ENCODE assay signal across 10 cellular contexts in the genomic region with DNA sequence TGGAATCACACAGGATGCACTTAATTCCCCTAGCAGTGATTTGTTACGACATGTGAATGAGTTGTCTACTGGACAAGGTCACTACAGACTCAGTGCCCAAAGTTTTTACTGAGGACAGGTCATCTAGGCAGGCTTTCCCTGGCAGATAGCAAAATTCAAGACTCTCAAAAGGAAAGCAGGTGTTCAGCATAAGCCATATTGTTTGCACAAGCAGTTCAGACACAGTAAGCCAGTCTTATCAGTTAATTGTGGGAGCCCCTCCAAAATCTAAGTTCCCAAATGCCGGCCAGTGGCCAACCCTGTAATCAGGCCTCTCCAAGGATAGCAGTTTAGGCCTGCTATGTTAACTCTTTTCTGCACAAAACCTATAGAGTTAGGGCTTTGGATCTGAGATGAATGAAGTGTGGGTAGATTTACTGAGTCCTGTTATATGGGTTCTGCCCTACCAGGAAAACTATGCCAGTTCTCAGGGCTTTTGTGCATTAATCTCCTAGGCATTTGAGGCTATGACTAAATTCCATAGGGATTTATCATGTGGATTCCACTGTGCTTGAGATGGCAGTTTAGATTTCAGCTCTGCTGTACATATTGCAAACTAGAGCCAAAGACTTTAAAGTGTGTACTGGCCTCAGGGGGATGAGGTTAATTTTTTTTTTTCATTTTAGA. TPM values are rescaled to one million over a fixed set of nuclear protein-coding genes. Genes with fewer than 3 reads are reported as not detected.
DNase-seq lines count a peak whose midpoint lies in the region; TF ChIP-seq lines count a peak whose summit lies in the region.
"Had no signal": no experiment of that assay in that cellular context is flagged by ENCODE, and none has a peak within 500 bp of the region (broad histone marks: within the 10 kb centered on the region; RNA-seq: fewer than 3 reads in every experiment).

No MANE protein-coding gene starts in this region.

- H3K9me3 Mint-ChIP-seq in mesothelial cell of epicardium (no peaks in the 10 kb centered on the region), endothelial cell (ENCODE audit: unreplicated experiment) (no peaks in the 10 kb centered on the region)
- peaks cover 6% of the 10 kb centered on the region for H3K9me3 Mint-ChIP-seq in activated CD4-positive, alpha-beta T cell treated with anti-CD3 and anti-CD28 coated beads, Interleukin-2, amount 10 ng/mL, durations not matched to agents 24 days and 14 days
- H3K9me3 Mint-ChIP-seq: T-helper 2 cell treated with Interferon-gamma antibody and Interleukin-4, amounts not matched to agents 5 μg/mL and 100 μg/mL, for 36 hours had no signal

- DNase-seq in AG20443 (ENCODE audit: low spot score) (peak; percentile 66), NCI-H69 (lab: John Stamatoyannopoulos, UW) (peak; percentile 24), dedifferentiated amniotic fluid mesenchymal stem cell (ENCODE audit: extremely low spot score) (peak; percentile 97), mesothelial cell of epicardium (ENCODE audit: low spot score in 2 of 2, unreplicated experiment in 2 of 2) (no peak), endothelial cell (ENCODE audit: low spot score) (no peak), NCI-H187 (lab: John Stamatoyannopoulos, UW) (no peak), posterior cingulate gyrus (no peak)
- no peak for DNase-seq in activated CD4-positive, alpha-beta T cell treated with anti-CD3 and anti-CD28 coated beads, Interleukin-2, amount 10 ng/mL, durations not matched to agents 24 days and 14 days
- DNase-seq: activated gamma-delta T cell treated with Interleukin-2 at 50 U/mL for 16 hours had no signal

- peak overlapping the region; percentile 92 for H3K27ac Mint-ChIP-seq in mesothelial cell of epicardium
- H3K27ac Mint-ChIP-seq in activated CD4-positive, alpha-beta T cell treated with anti-CD3 and anti-CD28 coated beads, Interleukin-2, amount 10 ng/mL, durations not matched to agents 24 days and 14 days = no peak overlapping the region
- no peak overlapping the region for H3K27ac Mint-ChIP-seq in endothelial cell (ENCODE audit: unreplicated experiment)
- H3K27ac Mint-ChIP-seq: T-helper 2 cell treated with Interferon-gamma antibody and Interleukin-4, amounts not matched to agents 5 μg/mL and 100 μg/mL, for 36 hours had no signal

- TF ChIP-seq CTCF in mesothelial cell of epicardium (IDR thresholded peaks at IDR 0.05; ENCODE audit: unreplicated experiment) (no peak), endothelial cell (IDR thresholded peaks at IDR 0.05; ENCODE audit: unreplicated experiment) (no peak)

- peaks cover 35% of the 10 kb centered on the region for H3K4me1 Mint-ChIP-seq in mesothelial cell of epicardium
- peaks cover 6% of the 10 kb centered on the region for H3K4me1 Mint-ChIP-seq in activated CD4-positive, alpha-beta T cell treated with anti-CD3 and anti-CD28 coated beads, Interleukin-2, amount 10 ng/mL, durations not matched to agents 24 days and 14 days
- H3K4me1 Mint-ChIP-seq in endothelial cell (ENCODE audit: unreplicated experiment) = peaks cover 12% of the 10 kb centered on the region

- no peak overlapping the region for H3K4me3 Mint-ChIP-seq in mesothelial cell of epicardium
- H3K4me3 Mint-ChIP-seq in activated CD4-positive, alpha-beta T cell treated with anti-CD3 and anti-CD28 coated beads, Interleukin-2, amount 10 ng/mL, durations not matched to agents 24 days and 14 days = no peak overlapping the region
- no peak overlapping the region for H3K4me3 Mint-ChIP-seq in endothelial cell (ENCODE audit: unreplicated experiment)
- H3K4me3 Mint-ChIP-seq: T-helper 2 cell treated with Interferon-gamma antibody and Interleukin-4, amounts not matched to agents 5 μg/mL and 100 μg/mL, for 36 hours had no signal

- H3K27me3 Mint-ChIP-seq in mesothelial cell of epicardium (ENCODE audit: low read depth) = no peaks in the 10 kb centered on the region
- peaks cover 47% of the 10 kb centered on the region for H3K27me3 Mint-ChIP-seq in activated CD4-positive, alpha-beta T cell treated with anti-CD3 and anti-CD28 coated beads, Interleukin-2, amount 10 ng/mL, durations not matched to agents 24 days and 14 days
- H3K27me3 Mint-ChIP-seq in endothelial cell (ENCODE audit: unreplicated experiment) = no peaks in the 10 kb centered on the region

- intact Hi-C loops in activated CD4-positive, alpha-beta T cell treated with anti-CD3 and anti-CD28 coated beads, Interleukin-2, amount 10 ng/mL, durations not matched to agents 24 days and 14 days (cut with micrococcal nuclease) = loop anchor here (10.0 kb wide), 2 partner anchors 473 to 863 kb away; no protein-coding TSS in a partner anchor
- intact Hi-C loops in posterior cingulate gyrus (cut with DNase I) = no loop called here

- H3K36me3 Mint-ChIP-seq in mesothelial cell of epicardium = peaks cover 8% of the 10 kb centered on the region
- no peaks in the 10 kb centered on the region for H3K36me3 Mint-ChIP-seq in activated CD4-positive, alpha-beta T cell treated with anti-CD3 and anti-CD28 coated beads, Interleukin-2, amount 10 ng/mL, durations not matched to agents 24 days and 14 days (ENCODE audit: low read depth)
- H3K36me3 Mint-ChIP-seq in endothelial cell (ENCODE audit: low read depth, unreplicated experiment) = peaks cover 16% of the 10 kb centered on the region

RNA-seq across cellular contexts. Expression of a gene that starts 4.8 kb away (rescaled TPM):
- total RNA-seq in mesothelial cell of epicardium (83.0 to 86.0 TPM (median 85.2 TPM) in 3 replicates), endothelial cell (ENCODE audit: unreplicated experiment) (128 TPM)
- total RNA-seq in activated CD4-positive, alpha-beta T cell treated with anti-CD3 and anti-CD28 coated beads, Interleukin-2, amount 10 ng/mL, durations not matched to agents 24 days and 14 days = 20.0 and 20.3 TPM in 2 replicates

RNA-seq across cellular contexts. Expression of a gene that starts 6.3 kb away (rescaled TPM):
- 15.3 to 15.7 TPM (median 15.6 TPM) in 3 replicates for total RNA-seq in mesothelial cell of epicardium
- 0.76 and 1.2 TPM in 2 replicates for total RNA-seq in activated CD4-positive, alpha-beta T cell treated with anti-CD3 and anti-CD28 coated beads, Interleukin-2, amount 10 ng/mL, durations not matched to agents 24 days and 14 days
- total RNA-seq in endothelial cell (ENCODE audit: unreplicated experiment) = 15.2 TPM

Comparison
In these comparisons a context has a peak if more than half of its experiments do, and no peak if none do; other contexts are left out.
1. DNase-seq: peak in AG20443 (single experiment), NCI-H69 (single experiment) and dedifferentiated amniotic fluid mesenchymal stem cell (single experiment); none in mesothelial cell of epicardium (0 of 2), activated CD4-positive, alpha-beta T cell treated with anti-CD3 and anti-CD28 coated beads, Interleukin-2, amount 10 ng/mL, durations not matched to agents 24 days and 14 days (single experiment), endothelial cell (single experiment), NCI-H187 (0 of 2) and posterior cingulate gyrus (0 of 10).